Comparison of ENCODE assay signal across 8 cellular contexts in genomic region chr6:36120979-36121706, GRCh38. TPM values are rescaled to one million over a fixed set of nuclear protein-coding genes. Genes with fewer than 3 reads are reported as not detected.
DNase-seq lines count a peak whose midpoint lies in the region; ATAC-seq, FAIRE-seq and TF ChIP-seq lines count a peak whose summit lies in the region.

No MANE protein-coding gene starts in this region.

- no peak overlapping the region for H3K9ac ChIP-seq in kidney (ENCODE audit: low read length in 2 of 2)

- no peaks in the 10 kb centered on the region for H3K27me3 Mint-ChIP-seq in activated naive CD4-positive, alpha-beta T cell treated with anti-CD3 and anti-CD28 coated beads for 36 hours (ENCODE audit: low read depth)
- H3K27me3 Mint-ChIP-seq in stimulated activated naive B cell treated with anti-CD40 and anti-IgM and Interleukin-4, amounts not matched to agents 10 μg/mL and 1 μg/mL and 100 μg/mL, for 72 hours: no peaks in the 10 kb centered on the region

- H3K4me1 ChIP-seq in kidney (ENCODE audit: control insufficient read depth in 1 of 2, insufficient read depth in 1 of 2, low read depth in 1 of 2, low read length in 2 of 2): peaks cover 3 to 8% of the 10 kb centered on the region in 2 donors

- H3K36me3 ChIP-seq in kidney (ENCODE audit: control insufficient read depth in 1 of 2, insufficient read depth in 2 of 2, low read length in 2 of 2): no peaks in the 10 kb centered on the region

- intact Hi-C loops in activated naive CD4-positive, alpha-beta T cell treated with anti-CD3 and anti-CD28 coated beads for 36 hours (cut with micrococcal nuclease): loop anchor here (1.0 to 10.0 kb wide), 10 partner anchors 10 to 818 kb away; partner anchors contain the start of genes MAPK14, SRSF3 and STK38
- intact Hi-C loops in kidney (cut with DNase I): no loop called here
- intact Hi-C loops in head of caudate nucleus (cut with DNase I): loop anchor here (5.0 to 10.0 kb wide), 2 partner anchors 76 to 234 kb away; partner anchors contain the start of gene BRPF3

- TF ChIP-seq CTCF in kidney (IDR thresholded peaks at IDR 0.05; ENCODE audit: borderline replicate concordance, extremely low read depth, insufficient read depth) (no peak), coronary artery (IDR thresholded peaks at IDR 0.05) (no peak)

- no peak for FAIRE-seq in kidney (lab: Jason Lieb, UNC)

- peak; percentile 43 for ATAC-seq in GM18867 (IDR thresholded peaks at IDR 0.05; ENCODE audit: unreplicated experiment)
- ATAC-seq in stimulated activated naive B cell treated with anti-CD40 and anti-IgM and Interleukin-4, amounts not matched to agents 10 μg/mL and 1 μg/mL and 100 μg/mL, for 72 hours (replicated peaks): peak; percentile 62 to 68

- H3K27ac ChIP-seq in kidney (ENCODE audit: low read depth in 2 of 2, low read length in 2 of 2) (peak overlapping the region in 1 of 2 donors; percentile 66), coronary artery (peak overlapping the region in 1 of 2 donors; percentile 15)

- peaks cover 82% of the 10 kb centered on the region for H3K4me1 Mint-ChIP-seq in activated naive CD4-positive, alpha-beta T cell treated with anti-CD3 and anti-CD28 coated beads for 36 hours (ENCODE audit: low read depth)
- peaks cover 67 to 89% of the 10 kb centered on the region in 2 donors for H3K4me1 Mint-ChIP-seq in stimulated activated naive B cell treated with anti-CD40 and anti-IgM and Interleukin-4, amounts not matched to agents 10 μg/mL and 1 μg/mL and 100 μg/mL, for 72 hours

- H3K4me3 Mint-ChIP-seq in activated naive CD4-positive, alpha-beta T cell treated with anti-CD3 and anti-CD28 coated beads for 36 hours: peak overlapping the region; percentile 69
- peak overlapping the region; percentile 76 to 81 for H3K4me3 Mint-ChIP-seq in stimulated activated naive B cell treated with anti-CD40 and anti-IgM and Interleukin-4, amounts not matched to agents 10 μg/mL and 1 μg/mL and 100 μg/mL, for 72 hours

- CTCF ChIA-PET in activated naive CD4-positive, alpha-beta T cell treated with anti-CD3 and anti-CD28 coated beads for 36 hours (lab: Charles Lee): interaction anchor here (0.6 to 4.2 kb wide), 12 partner anchors 10 to 239 kb away, joined by 3 to 33 read pairs (median 4); partner anchors contain the start of genes MAPK13 and MAPK14

- DNase-seq in OCI-M1 (lab: John Stamatoyannopoulos, UW) (peak; percentile 77), kidney (peak; percentile 85), coronary artery (ENCODE audit: low spot score) (no peak), anterior cingulate cortex (lab: John Stamatoyannopoulos, UW) (no peak), head of caudate nucleus (no peak)
- DNase-seq in activated naive CD4-positive, alpha-beta T cell treated with anti-CD3 and anti-CD28 coated beads for 36 hours: peak; percentile 87
- peak; percentile 51 for DNase-seq in stimulated activated naive B cell treated with anti-CD40 and anti-IgM and Interleukin-4, amounts not matched to agents 10 μg/mL and 1 μg/mL and 100 μg/mL, for 72 hours

- no peaks in the 10 kb centered on the region for H3K9me3 Mint-ChIP-seq in activated naive CD4-positive, alpha-beta T cell treated with anti-CD3 and anti-CD28 coated beads for 36 hours
- H3K9me3 Mint-ChIP-seq in stimulated activated naive B cell treated with anti-CD40 and anti-IgM and Interleukin-4, amounts not matched to agents 10 μg/mL and 1 μg/mL and 100 μg/mL, for 72 hours: no peaks in the 10 kb centered on the region

- H3K36me3 Mint-ChIP-seq in activated naive CD4-positive, alpha-beta T cell treated with anti-CD3 and anti-CD28 coated beads for 36 hours (ENCODE audit: low read depth): peaks cover 9% of the 10 kb centered on the region
- peaks cover 25 to 31% of the 10 kb centered on the region in 2 donors for H3K36me3 Mint-ChIP-seq in stimulated activated naive B cell treated with anti-CD40 and anti-IgM and Interleukin-4, amounts not matched to agents 10 μg/mL and 1 μg/mL and 100 μg/mL, for 72 hours

- peak overlapping the region; percentile 98 for H3K27ac Mint-ChIP-seq in activated naive CD4-positive, alpha-beta T cell treated with anti-CD3 and anti-CD28 coated beads for 36 hours
- H3K27ac Mint-ChIP-seq in stimulated activated naive B cell treated with anti-CD40 and anti-IgM and Interleukin-4, amounts not matched to agents 10 μg/mL and 1 μg/mL and 100 μg/mL, for 72 hours: peak overlapping the region; percentile 95

- H3K4me3 ChIP-seq in kidney (ENCODE audit: low read length in 2 of 2): no peak overlapping the region
- no peak overlapping the region for H3K4me3 ChIP-seq in coronary artery

- H3K9me3 ChIP-seq in kidney (ENCODE audit: control insufficient read depth in 1 of 2, low read length in 2 of 2): no peaks in the 10 kb centered on the region

RNA-seq across cellular contexts. Expression of gene MAPK13, which starts 9.2 kb away (rescaled TPM):
- 10 to 100 TPM; 49.8 to 51.4 TPM for total RNA-seq in activated naive CD4-positive, alpha-beta T cell treated with anti-CD3 and anti-CD28 coated beads for 36 hours
- 43.3 TPM for total RNA-seq in kidney
- polyA plus RNA-seq in kidney (ENCODE audit: insufficient read depth, low read depth, low replicate concordance): 20.3 TPM

Comparison
In these comparisons a context has a peak if more than half of its experiments do, and no peak if none do; other contexts are left out.
1. DNase-seq: peak in OCI-M1 (single experiment), activated naive CD4-positive, alpha-beta T cell treated with anti-CD3 and anti-CD28 coated beads for 36 hours (single experiment), kidney (single experiment) and stimulated activated naive B cell treated with anti-CD40 and anti-IgM and Interleukin-4, amounts not matched to agents 10 μg/mL and 1 μg/mL and 100 μg/mL, for 72 hours (single experiment); none in coronary artery (single experiment), anterior cingulate cortex (0 of 58) and head of caudate nucleus (0 of 42).